21 cellular contexts compared by ENCODE assay signal in the genomic region with DNA sequence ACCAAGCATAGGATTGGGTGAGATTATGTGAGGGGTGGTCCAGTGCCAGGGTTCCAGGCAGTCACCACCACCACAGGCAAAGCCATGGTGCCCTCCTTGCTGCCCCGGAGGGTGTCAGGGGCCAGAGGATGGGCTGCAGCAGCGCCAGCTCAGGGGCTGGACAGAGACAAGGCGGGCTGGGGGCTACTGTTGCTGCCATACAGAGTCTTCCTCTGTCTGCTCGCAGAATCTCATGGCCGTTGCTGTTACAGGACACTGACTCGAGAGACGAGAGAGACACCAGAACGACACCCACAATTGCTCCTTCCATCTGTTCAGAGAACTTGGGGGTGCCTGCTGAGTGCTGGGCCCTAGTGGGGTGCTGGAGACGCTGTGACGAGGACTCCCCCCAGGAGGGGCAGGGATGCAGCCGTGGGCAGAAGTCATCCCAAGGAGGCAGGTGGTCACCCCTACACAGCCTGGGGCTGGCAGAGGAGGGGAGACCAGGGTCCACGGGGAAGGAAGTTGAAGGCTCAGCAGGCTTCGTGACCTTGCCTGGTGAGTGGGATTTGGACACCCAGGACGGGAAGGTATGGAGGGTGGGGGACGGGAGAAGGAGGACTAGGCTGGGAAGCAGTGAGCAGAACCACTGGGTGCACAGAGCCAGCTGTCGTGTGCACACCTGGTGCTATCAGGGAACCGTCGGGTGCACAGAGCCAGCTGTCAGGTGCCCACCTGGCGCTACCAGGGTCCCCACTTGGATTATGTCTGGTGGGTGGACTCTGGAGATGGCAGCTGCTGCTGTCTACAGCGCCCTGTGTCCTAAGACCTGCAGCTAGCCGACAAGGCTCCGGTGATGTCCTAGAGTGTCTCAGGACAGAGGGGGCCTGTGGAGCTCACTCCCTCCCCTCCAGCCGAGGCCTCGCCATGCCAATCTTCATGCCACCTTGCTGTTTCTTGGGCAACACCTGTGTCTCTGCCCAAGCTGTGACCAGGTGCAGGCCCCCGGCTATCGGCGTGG. TPM values are rescaled to one million over a fixed set of nuclear protein-coding genes. Genes with fewer than 3 reads are reported as not detected.
DNase-seq lines count a peak whose midpoint lies in the region; ATAC-seq, FAIRE-seq and TF ChIP-seq lines count a peak whose summit lies in the region.
"Had no signal": no experiment of that assay in that cellular context is flagged by ENCODE, and none has a peak within 500 bp of the region (broad histone marks: within the 10 kb centered on the region; RNA-seq: fewer than 3 reads in every experiment).

No MANE protein-coding gene starts in this region.

- 50% methylated on average over 3 of the region's 27 CpGs for WGBS in right lobe of liver (ENCODE audit: insufficient coverage, low coverage, low lambda C conversion rate, missing lambda C conversion rate)
- WGBS in HepG2 (ENCODE audit: low lambda C conversion rate): 2% methylated on average over 17 of the region's 27 CpGs
- whole genome bisulfite sequencing in gastroesophageal sphincter (ENCODE audit: low coverage in 1 of 2), 2 donors: 71 to 73% methylated on average over 4 to 9 of the region's 27 CpGs

- no peak overlapping the region for H3K4me3 ChIP-seq in right lobe of liver
- H3K4me3 ChIP-seq in HepG2 (replicated peaks in 1 of 3; ENCODE audit: insufficient read depth in 1 of 3, low read depth in 2 of 3, low read length in 3 of 3): no peak overlapping the region
- H3K4me3 ChIP-seq in coronary artery: no peak overlapping the region
- no peak overlapping the region for H3K4me3 ChIP-seq in gastroesophageal sphincter
- H3K4me3 ChIP-seq: lung had no signal

- BruUV-seq in HepG2 (replicated peaks; lab: Mats Ljungman, UMichigan): no TSS peak

- no peaks in the 10 kb centered on the region for H3K4me1 Mint-ChIP-seq in osteocyte (ENCODE audit: unreplicated experiment)
- H3K4me1 Mint-ChIP-seq: nephron, WTC11 had no signal

- POLR2A ChIA-PET in HepG2 (lab: Yijun Ruan, JAX): no interaction called here

- in situ Hi-C loops in HepG2 (cut with HindIII; ENCODE audit: extremely low pct_ligation_motif_present, low pct_unique_long_range_greater_than_20kb): loop anchor here (5.0 kb wide), 1 partner anchor 228 kb away; no protein-coding TSS in a partner anchor

- intact Hi-C loops in right lobe of liver (cut with DNase I): loop anchor here (10.0 kb wide), 1 partner anchor 311 kb away; no protein-coding TSS in a partner anchor
- intact Hi-C loops in HepG2 (cut with micrococcal nuclease; ENCODE audit: unreplicated experiment): loop anchor here (2.0 to 10.0 kb wide), 2 partner anchors 41 to 231 kb away; no protein-coding TSS in a partner anchor

- no peaks in the 10 kb centered on the region for H3K36me3 Mint-ChIP-seq in osteocyte (ENCODE audit: unreplicated experiment)
- H3K36me3 Mint-ChIP-seq: WTC11 had no signal

- no peaks in the 10 kb centered on the region for H3K27me3 ChIP-seq in right lobe of liver
- H3K27me3 ChIP-seq in HepG2 (ENCODE audit: control insufficient read depth in 1 of 2, insufficient read depth in 2 of 2, low read length in 2 of 2): peaks cover 9 to 51% of the 10 kb centered on the region in 2 experiments
- peaks cover 84% of the 10 kb centered on the region for H3K27me3 ChIP-seq in gastroesophageal sphincter

- FAIRE-seq in HepG2 (lab: Jason Lieb, UNC): no peak

- no peaks in the 10 kb centered on the region for H3K9me3 ChIP-seq in right lobe of liver
- no peaks in the 10 kb centered on the region for H3K9me3 ChIP-seq in HepG2 (ENCODE audit: low read length)
- no peaks in the 10 kb centered on the region for H3K9me3 ChIP-seq in gastroesophageal sphincter

- H3K27ac ChIP-seq in right lobe of liver (no peak overlapping the region), HepG2 (ENCODE audit: extremely low read length, insufficient read depth, low read length) (no peak overlapping the region), coronary artery (no peak overlapping the region), gastroesophageal sphincter (no peak overlapping the region)

- TF ChIP-seq CTCF in right lobe of liver (IDR thresholded peaks at IDR 0.05) (no peak), HepG2 (CRISPR knock-in tag; IDR thresholded peaks at IDR 0.05) (no peak), coronary artery (IDR thresholded peaks at IDR 0.05) (no peak), osteocyte (IDR thresholded peaks at IDR 0.05) (no peak), gastroesophageal sphincter (IDR thresholded peaks at IDR 0.05) (no peak)

- H2AFZ ChIP-seq in HepG2 (ENCODE audit: low read length): no peak overlapping the region

- no peak for ATAC-seq in right lobe of liver
- ATAC-seq in HepG2: no peak
- no peak for ATAC-seq in gastroesophageal sphincter
- no peak for ATAC-seq in HG02981 (IDR thresholded peaks at IDR 0.05; ENCODE audit: unreplicated experiment)
- ATAC-seq: PC-3; stimulated activated naive CD8-positive, alpha-beta T cell treated with anti-CD3 and anti-CD28 coated beads, Interleukin-15, amount 100 ng/mL, for 72 hours; WTC11 had no signal

- TF ChIP-seq EP300 in HepG2 (IDR thresholded peaks at IDR 0.05; ENCODE audit: low read depth in 2 of 2, low read length in 2 of 2) (no peak), HepG2 (CRISPR knock-in tag; IDR thresholded peaks at IDR 0.05; ENCODE audit: borderline replicate concordance) (no peak), gastroesophageal sphincter (IDR thresholded peaks at IDR 0.05) (no peak)

- TF ChIP-seq RAD21 in HepG2 (CRISPR knock-in tag; IDR thresholded peaks at IDR 0.05): no peak

- H3K9ac ChIP-seq in HepG2 (ENCODE audit: insufficient read depth, low read depth, low read length): no peak overlapping the region

- peak in 2 of 3 donors; percentile 24 to 37 for DNase-seq in right lobe of liver
- no peak for DNase-seq in HepG2 (ENCODE audit: low spot score)
- DNase-seq in coronary artery (ENCODE audit: low spot score): peak; percentile 68
- DNase-seq in osteocyte (ENCODE audit: extremely low spot score, unreplicated experiment): peak; percentile 80
- DNase-seq in NCI-H2196 (lab: John Stamatoyannopoulos, UW; ENCODE audit: unreplicated experiment): no peak
- DNase-seq: amygdala, cortex of kidney, DMS53, hippocampal formation, NCI-H1436 treated with DMSO at 0.1 percent for 48 hours, NCI-H524, PC-3 had no signal

- H3K9me3 Mint-ChIP-seq in osteocyte (ENCODE audit: unreplicated experiment): no peaks in the 10 kb centered on the region
- H3K9me3 Mint-ChIP-seq: nephron; stimulated activated naive CD8-positive, alpha-beta T cell treated with anti-CD3 and anti-CD28 coated beads, Interleukin-15, amount 100 ng/mL, for 72 hours; WTC11 had no signal

- no peaks in the 10 kb centered on the region for H3K79me2 ChIP-seq in HepG2 (ENCODE audit: insufficient read depth, low read length)

- H3K4me1 ChIP-seq in right lobe of liver (no peaks in the 10 kb centered on the region), HepG2 (ENCODE audit: insufficient read depth, low read length) (no peaks in the 10 kb centered on the region), gastroesophageal sphincter (no peaks in the 10 kb centered on the region)

- H3K36me3 ChIP-seq in right lobe of liver (no peaks in the 10 kb centered on the region), HepG2 (replicated peaks in 1 of 2; ENCODE audit: control insufficient read depth in 1 of 2, insufficient read depth in 2 of 2, low read length in 2 of 2) (no peaks in the 10 kb centered on the region), gastroesophageal sphincter (no peaks in the 10 kb centered on the region)

- no peak overlapping the region for H3K4me3 Mint-ChIP-seq in osteocyte (ENCODE audit: unreplicated experiment)
- H3K4me3 Mint-ChIP-seq: nephron; stimulated activated naive CD8-positive, alpha-beta T cell treated with anti-CD3 and anti-CD28 coated beads, Interleukin-15, amount 100 ng/mL, for 72 hours; WTC11 had no signal

- H4K20me1 ChIP-seq in HepG2 (ENCODE audit: insufficient read depth, low read length): 0 out of 2 replicates have a peak, but pooled peaks cover 3% of the 10 kb centered on the region

- TF ChIP-seq POLR2A in right lobe of liver (IDR thresholded peaks at IDR 0.05) (no peak), HepG2 (IDR thresholded peaks at IDR 0.05; ENCODE audit: insufficient read depth in 1 of 2, low read depth in 2 of 2, low read length in 2 of 2) (no peak), gastroesophageal sphincter (IDR thresholded peaks at IDR 0.05) (no peak)

- no peak overlapping the region for H3K27ac Mint-ChIP-seq in osteocyte (ENCODE audit: unreplicated experiment)
- H3K27ac Mint-ChIP-seq: nephron; stimulated activated naive CD8-positive, alpha-beta T cell treated with anti-CD3 and anti-CD28 coated beads, Interleukin-15, amount 100 ng/mL, for 72 hours; WTC11 had no signal

- H3K27me3 Mint-ChIP-seq in osteocyte (ENCODE audit: unreplicated experiment): peaks cover 5% of the 10 kb centered on the region

- no peak overlapping the region for H3K4me2 ChIP-seq in HepG2 (ENCODE audit: low read depth, low read length)

- CTCF ChIA-PET in HepG2 (lab: Yijun Ruan, JAX; ENCODE audit: low intra/inter-chr PET ratio, low total read pairs): no interaction called here

TF ChIP-seq in HepG2, 621 proteins besides CTCF, POLR2A, EP300 and RAD21 (continues in another document):
- TF ChIP-seq RNF2 (conservative IDR thresholded peaks at IDR 0.05; ENCODE audit: low read depth) (no peak), KLF6 (CRISPR knock-in tag; IDR thresholded peaks at IDR 0.05) (no peak)

RNA-seq across cellular contexts. Expression of a gene that starts 43.9 kb away (rescaled TPM):
- total RNA-seq in right lobe of liver: not detected
- not detected in 2 replicates for total RNA-seq in HepG2 (2016; rRNA removed; fragmentation: Illumina TruSeq; extraction: Trizol)
- not detected in 2 replicates for total RNA-seq in HepG2 (2016; cell fraction: cytosol; rRNA removed; fragmentation: Illumina TruSeq; extraction: Trizol; ENCODE audit: low read depth)
- total RNA-seq in HepG2 (2016; cell fraction: insoluble cytoplasmic fraction; rRNA removed; fragmentation: Illumina TruSeq; extraction: Trizol): not detected in 2 replicates
- total RNA-seq in HepG2 (2016; cell fraction: membrane; rRNA removed; fragmentation: Illumina TruSeq; extraction: Trizol): not detected in 2 replicates
- total RNA-seq in HepG2 (2016; cell fraction: nucleus; rRNA removed; fragmentation: Illumina TruSeq; extraction: Trizol): not detected in 2 replicates
- polyA plus RNA-seq in HepG2 (2011; rRNA removed): not detected in 2 replicates
- not detected in 2 replicates for polyA plus RNA-seq in HepG2 (2011; cell fraction: cytosol; rRNA removed)
- polyA plus RNA-seq in HepG2 (2011; cell fraction: nucleus; rRNA removed): not detected in 2 replicates
- polyA plus RNA-seq in HepG2 (2012): not detected in 2 replicates
- polyA plus RNA-seq in HepG2 (2016; cell fraction: cytosol; fragmentation: Illumina TruSeq; extraction: Trizol; ENCODE audit: low read depth): not detected in 2 replicates
- polyA plus RNA-seq in HepG2 (2016; cell fraction: insoluble cytoplasmic fraction; fragmentation: Illumina TruSeq; extraction: Trizol; ENCODE audit: low read depth): not detected in 2 replicates
- polyA plus RNA-seq in HepG2 (2016; cell fraction: membrane; fragmentation: Illumina TruSeq; extraction: Trizol; ENCODE audit: low read depth): not detected in 2 replicates
- polyA plus RNA-seq in HepG2 (2016; cell fraction: nucleus; fragmentation: Illumina TruSeq; extraction: Trizol; ENCODE audit: insufficient read depth, low read depth): not detected in 2 replicates
- not detected in 2 replicates for polyA minus RNA-seq in HepG2 (2011; rRNA and poly(A)+ RNA removed; ENCODE audit: low replicate concordance)
- polyA minus RNA-seq in HepG2 (2011; cell fraction: cytosol; rRNA and poly(A)+ RNA removed): not detected in 2 replicates
- not detected in 2 replicates for polyA minus RNA-seq in HepG2 (2011; cell fraction: nucleus; rRNA and poly(A)+ RNA removed)
- 3.2 and 3.5 TPM in 2 replicates for total RNA-seq in osteocyte
- not detected for total RNA-seq in gastroesophageal sphincter
- total RNA-seq: LHCN-M2, lung, PC-3 had no signal
- polyA plus RNA-seq: BJ, esophagus, lung had no signal

Comparison
In these comparisons a context has a peak if more than half of its experiments do, and no peak if none do; other contexts are left out.
1. DNase-seq: peak in right lobe of liver (2 of 3), coronary artery (single experiment) and osteocyte (single experiment); none in HepG2 (single experiment) and NCI-H2196 (single experiment).